ENCODE assay signal across 11 cellular contexts in the genomic region with DNA sequence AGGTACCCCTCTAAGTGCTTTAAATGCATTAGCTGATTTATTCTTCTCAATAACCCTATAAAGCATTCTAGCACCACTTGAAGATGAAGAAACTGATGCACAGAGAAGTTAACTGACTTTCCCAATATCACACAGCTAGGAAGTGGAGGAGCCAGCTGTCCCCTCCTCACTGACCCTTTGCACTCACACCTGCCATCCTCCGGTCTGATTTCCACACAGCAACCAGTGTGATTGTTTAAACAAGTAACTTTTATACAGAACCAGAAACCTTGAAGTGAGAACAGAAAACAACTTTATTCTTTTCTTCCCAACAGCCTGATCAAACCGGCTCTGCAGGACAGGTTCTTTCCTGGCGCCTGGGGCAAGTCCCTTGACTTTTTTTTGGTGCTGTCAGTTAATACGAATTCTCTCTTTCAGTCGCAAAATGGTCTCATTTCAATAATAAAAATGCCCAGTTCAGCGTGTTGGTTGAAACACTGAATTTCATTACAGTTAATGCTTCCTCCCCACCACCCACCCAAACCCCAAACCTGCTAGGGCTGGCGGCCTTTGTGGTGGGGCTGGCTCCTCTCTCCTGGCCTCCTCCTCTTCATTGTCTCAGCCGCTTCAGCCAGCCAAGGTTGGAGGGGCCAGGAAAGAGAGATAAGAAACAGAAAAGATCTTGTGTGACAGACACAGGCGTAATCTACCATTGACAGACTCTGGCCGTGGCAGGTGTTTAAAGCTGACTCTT. TPM values are rescaled to one million over a fixed set of nuclear protein-coding genes. Genes with fewer than 3 reads are reported as not detected.
DNase-seq lines count a peak whose midpoint lies in the region; ATAC-seq and TF ChIP-seq lines count a peak whose summit lies in the region.
"Had no signal": no experiment of that assay in that cellular context is flagged by ENCODE, and none has a peak within 500 bp of the region (broad histone marks: within the 10 kb centered on the region; RNA-seq: fewer than 3 reads in every experiment).

No MANE protein-coding gene starts in this region.

- no peak overlapping the region for H2BK5ac ChIP-seq in neuronal stem cell (ENCODE audit: low read length)

- peaks cover 14% of the 10 kb centered on the region for H3F3A ChIP-seq in PC-9 (ENCODE audit: insufficient read depth, low read depth)

- no peaks in the 10 kb centered on the region for H3K79me2 ChIP-seq in PC-9 (ENCODE audit: low read depth)

- ATAC-seq in GM18909 (IDR thresholded peaks at IDR 0.05; ENCODE audit: poor library complexity, unreplicated experiment) (peak; percentile 64), HG02610 (IDR thresholded peaks at IDR 0.05; ENCODE audit: unreplicated experiment) (peak; percentile 86)
- no peak for ATAC-seq in CD8-positive, alpha-beta T cell

- CTCF ChIA-PET in PC-9 (lab: Charles Lee): interaction anchor here (0.6 to 1.3 kb wide), 3 partner anchors 26 to 34 kb away, joined by 4 to 5 read pairs (median 4); a partner anchor contains a TSS
- CTCF ChIA-PET in activated naive CD4-positive, alpha-beta T cell treated with anti-CD3 and anti-CD28 coated beads, Interleukin-2, amount 10 ng/mL, durations not matched to agents 7 days and 5 days (lab: Charles Lee): interaction anchor here (1.4 kb wide), 1 partner anchor 28 kb away, joined by 4 read pairs; no protein-coding TSS in a partner anchor
- CTCF ChIA-PET in CD8-positive, alpha-beta T cell (lab: Charles Lee): interaction anchor here (1.1 to 1.3 kb wide), 4 partner anchors 18 to 175 kb away, joined by 3 to 6 read pairs (median 3); a partner anchor contains a TSS

- H3K4me3 ChIP-seq in PC-9 (peak overlapping the region; percentile 29; the same call in 1 of the 2 replicates), neuronal stem cell (ENCODE audit: low read length in 2 of 2) (no peak overlapping the region)
- no peak overlapping the region for H3K4me3 ChIP-seq in CD8-positive, alpha-beta T cell (ENCODE audit: low read depth, low read length)

- H3K27ac ChIP-seq in PC-9: peak overlapping the region; percentile 37
- H3K27ac ChIP-seq in neuronal stem cell (replicated peaks; ENCODE audit: low read length): no peak overlapping the region
- no peak overlapping the region for H3K27ac ChIP-seq in CD8-positive, alpha-beta T cell (ENCODE audit: low read depth, low read length)

- H3K4me2 ChIP-seq in PC-9 (peak overlapping the region; percentile 70), neuronal stem cell (ENCODE audit: insufficient read depth, low read length, poor library complexity, severe bottlenecking) (no peak overlapping the region)

- no peaks in the 10 kb centered on the region for H3K9me3 ChIP-seq in PC-9 (ENCODE audit: insufficient read depth, low read depth)
- H3K9me3 ChIP-seq in neuronal stem cell (replicated peaks in 1 of 2; ENCODE audit: control insufficient read depth in 2 of 2, insufficient read depth in 1 of 2, low read depth in 1 of 2, low read length in 2 of 2): peaks cover 0 to 3% of the 10 kb centered on the region in 2 donors
- no peaks in the 10 kb centered on the region for H3K9me3 ChIP-seq in CD8-positive, alpha-beta T cell (ENCODE audit: low read length)

- H4K91ac ChIP-seq in neuronal stem cell (ENCODE audit: low read depth, low read length, poor library complexity): no peak overlapping the region

- H2AFZ ChIP-seq in PC-9 (peak overlapping the region; percentile 67), neuronal stem cell (ENCODE audit: low read length) (peak overlapping the region; percentile 80)

- no peak overlapping the region for H4K8ac ChIP-seq in neuronal stem cell (ENCODE audit: low read depth, low read length)

- H3K27me3 ChIP-seq in PC-9 (ENCODE audit: insufficient read depth, low read depth) (no peaks in the 10 kb centered on the region), neuronal stem cell (ENCODE audit: control insufficient read depth in 3 of 3, insufficient read depth in 3 of 3, low read depth in 1 of 3, low read length in 3 of 3) (peaks cover 0 to 3% (median 1%) of the 10 kb centered on the region in 3 experiments)
- no peaks in the 10 kb centered on the region for H3K27me3 ChIP-seq in CD8-positive, alpha-beta T cell (ENCODE audit: insufficient read depth, low read length)

- no peak overlapping the region for H2BK12ac ChIP-seq in neuronal stem cell (ENCODE audit: low read length)

- WGBS in neuronal stem cell (ENCODE audit: extremely low coverage in 2 of 2, insufficient read length in 2 of 2, insufficient replicate concordance in 1 of 2), 2 donors: no CpG with 5 or more reads among the region's 10 CpGs

- H3K27me3 Mint-ChIP-seq in activated naive CD4-positive, alpha-beta T cell treated with anti-CD3 and anti-CD28 coated beads, Interleukin-2, amount 10 ng/mL, durations not matched to agents 7 days and 5 days: peaks cover 10% of the 10 kb centered on the region
- H3K27me3 Mint-ChIP-seq in CD8-positive, alpha-beta T cell (ENCODE audit: low read depth): peaks cover 2% of the 10 kb centered on the region
- H3K27me3 Mint-ChIP-seq: brain had no signal

- H3K36me3 ChIP-seq in PC-9 (ENCODE audit: low read depth) (no peaks in the 10 kb centered on the region), neuronal stem cell (replicated peaks in 1 of 2; ENCODE audit: control insufficient read depth in 2 of 2, insufficient read depth in 2 of 2, low read length in 2 of 2) (no peaks in the 10 kb centered on the region)
- no peaks in the 10 kb centered on the region for H3K36me3 ChIP-seq in CD8-positive, alpha-beta T cell (ENCODE audit: insufficient read depth, low read length)

- intact Hi-C loops in PC-9 (cut with micrococcal nuclease; ENCODE audit: unreplicated experiment): no loop called here
- intact Hi-C loops in CD8-positive, alpha-beta T cell (cut with DNase I, micrococcal nuclease): no loop called here

- H3K27ac Mint-ChIP-seq in activated naive CD4-positive, alpha-beta T cell treated with anti-CD3 and anti-CD28 coated beads, Interleukin-2, amount 10 ng/mL, durations not matched to agents 7 days and 5 days: no peak overlapping the region
- no peak overlapping the region for H3K27ac Mint-ChIP-seq in CD8-positive, alpha-beta T cell
- H3K27ac Mint-ChIP-seq: brain; T-helper 1 cell treated with Interleukin-12 subunit alpha and Interleukin-12 subunit beta and Interleukin-4 antibody, amounts not matched to agents 30 μg/mL and 1 μg/mL, for 36 hours had no signal

- DNase-seq in PC-9 (peak; percentile 63 to 87), neuronal stem cell (ENCODE audit: low spot score) (no peak), DMS53 (lab: John Stamatoyannopoulos, UW) (no peak), inferior parietal cortex (ENCODE audit: extremely low spot score) (no peak)
- no peak for DNase-seq in activated naive CD4-positive, alpha-beta T cell treated with anti-CD3 and anti-CD28 coated beads, Interleukin-2, amount 10 ng/mL, durations not matched to agents 7 days and 5 days
- DNase-seq in CD8-positive, alpha-beta T cell: no peak
- DNase-seq: IMR-90 had no signal

- no peaks in the 10 kb centered on the region for H3K9me3 Mint-ChIP-seq in activated naive CD4-positive, alpha-beta T cell treated with anti-CD3 and anti-CD28 coated beads, Interleukin-2, amount 10 ng/mL, durations not matched to agents 7 days and 5 days
- H3K9me3 Mint-ChIP-seq in CD8-positive, alpha-beta T cell: no peaks in the 10 kb centered on the region
- H3K9me3 Mint-ChIP-seq: T-helper 1 cell treated with Interleukin-12 subunit alpha and Interleukin-12 subunit beta and Interleukin-4 antibody, amounts not matched to agents 30 μg/mL and 1 μg/mL, for 36 hours had no signal

- H2BK15ac ChIP-seq in neuronal stem cell (ENCODE audit: low read length): no peak overlapping the region

- no peak overlapping the region for H3K23ac ChIP-seq in neuronal stem cell (ENCODE audit: low read depth, low read length, poor library complexity)

- H3K79me1 ChIP-seq in neuronal stem cell (ENCODE audit: low read depth, low read length): no peaks in the 10 kb centered on the region

- TF ChIP-seq CTCF in PC-9 (conservative IDR thresholded peaks at IDR 0.05): no peak
- TF ChIP-seq CTCF in CD8-positive, alpha-beta T cell (IDR thresholded peaks at IDR 0.05): no peak

- no peaks in the 10 kb centered on the region for H4K20me1 ChIP-seq in PC-9 (ENCODE audit: insufficient read depth)

- no TSS peak for BruUV-seq in PC-9 (replicated peaks; lab: Mats Ljungman, UMichigan)

- H3K18ac ChIP-seq in neuronal stem cell (ENCODE audit: low read length): no peak overlapping the region

- H2BK120ac ChIP-seq in neuronal stem cell (ENCODE audit: low read depth, low read length): no peak overlapping the region

- H3K4me1 ChIP-seq in PC-9 (replicated peaks; ENCODE audit: insufficient read depth) (peaks cover 24% of the 10 kb centered on the region), neuronal stem cell (ENCODE audit: control insufficient read depth in 2 of 2, insufficient read depth in 1 of 2, low read depth in 1 of 2, low read length in 2 of 2) (peaks cover 0 to 4% of the 10 kb centered on the region in 2 donors)
- H3K4me1 ChIP-seq in CD8-positive, alpha-beta T cell (ENCODE audit: insufficient read depth, low read length): no peaks in the 10 kb centered on the region

- POLR2A ChIA-PET in PC-9 (lab: Charles Lee; ENCODE audit: unreplicated experiment): no interaction called here
- POLR2A ChIA-PET in CD8-positive, alpha-beta T cell (lab: Charles Lee): no interaction called here

- no peaks in the 10 kb centered on the region for H3K4me1 Mint-ChIP-seq in activated naive CD4-positive, alpha-beta T cell treated with anti-CD3 and anti-CD28 coated beads, Interleukin-2, amount 10 ng/mL, durations not matched to agents 7 days and 5 days
- no peaks in the 10 kb centered on the region for H3K4me1 Mint-ChIP-seq in CD8-positive, alpha-beta T cell (ENCODE audit: low read depth)
- H3K4me1 Mint-ChIP-seq: brain had no signal

- H3K4ac ChIP-seq in neuronal stem cell (ENCODE audit: low read length): no peak overlapping the region

- H3K14ac ChIP-seq in neuronal stem cell (ENCODE audit: low read length): no peak overlapping the region

- H3K36me3 Mint-ChIP-seq in activated naive CD4-positive, alpha-beta T cell treated with anti-CD3 and anti-CD28 coated beads, Interleukin-2, amount 10 ng/mL, durations not matched to agents 7 days and 5 days: no peaks in the 10 kb centered on the region
- H3K36me3 Mint-ChIP-seq in CD8-positive, alpha-beta T cell: no peaks in the 10 kb centered on the region
- H3K36me3 Mint-ChIP-seq: brain had no signal

- H3K9me2 ChIP-seq in PC-9 (ENCODE audit: insufficient read depth): no peaks in the 10 kb centered on the region

- no peak overlapping the region for H2AK5ac ChIP-seq in neuronal stem cell (ENCODE audit: low read depth, low read length)

- H3K4me3 Mint-ChIP-seq in activated naive CD4-positive, alpha-beta T cell treated with anti-CD3 and anti-CD28 coated beads, Interleukin-2, amount 10 ng/mL, durations not matched to agents 7 days and 5 days: no peak overlapping the region
- no peak overlapping the region for H3K4me3 Mint-ChIP-seq in CD8-positive, alpha-beta T cell
- H3K4me3 Mint-ChIP-seq: brain; T-helper 1 cell treated with Interleukin-12 subunit alpha and Interleukin-12 subunit beta and Interleukin-4 antibody, amounts not matched to agents 30 μg/mL and 1 μg/mL, for 36 hours had no signal

- H3K9ac ChIP-seq in neuronal stem cell (ENCODE audit: low read depth, low read length, poor library complexity): no peak overlapping the region

RNA-seq across cellular contexts. Expression of a gene that starts 26.4 kb away (rescaled TPM):
- total RNA-seq in PC-9 (2021): 31.6 and 31.9 TPM in 2 replicates
- polyA plus RNA-seq in neuronal stem cell (2013, experiment 1 of 2): 5.3 TPM
- 5.4 TPM for polyA plus RNA-seq in neuronal stem cell (2013, experiment 2 of 2)
- 10 to 100 TPM; 11.0 to 11.5 TPM for total RNA-seq in CD8-positive, alpha-beta T cell

Comparison
In these comparisons a context has a peak if more than half of its experiments do, and no peak if none do; other contexts are left out.
1. DNase-seq: peak in PC-9 (2 of 2); none in neuronal stem cell (single experiment), DMS53 (single experiment), activated naive CD4-positive, alpha-beta T cell treated with anti-CD3 and anti-CD28 coated beads, Interleukin-2, amount 10 ng/mL, durations not matched to agents 7 days and 5 days (single experiment), CD8-positive, alpha-beta T cell (0 of 7) and inferior parietal cortex (single experiment).